In the genomic region with DNA sequence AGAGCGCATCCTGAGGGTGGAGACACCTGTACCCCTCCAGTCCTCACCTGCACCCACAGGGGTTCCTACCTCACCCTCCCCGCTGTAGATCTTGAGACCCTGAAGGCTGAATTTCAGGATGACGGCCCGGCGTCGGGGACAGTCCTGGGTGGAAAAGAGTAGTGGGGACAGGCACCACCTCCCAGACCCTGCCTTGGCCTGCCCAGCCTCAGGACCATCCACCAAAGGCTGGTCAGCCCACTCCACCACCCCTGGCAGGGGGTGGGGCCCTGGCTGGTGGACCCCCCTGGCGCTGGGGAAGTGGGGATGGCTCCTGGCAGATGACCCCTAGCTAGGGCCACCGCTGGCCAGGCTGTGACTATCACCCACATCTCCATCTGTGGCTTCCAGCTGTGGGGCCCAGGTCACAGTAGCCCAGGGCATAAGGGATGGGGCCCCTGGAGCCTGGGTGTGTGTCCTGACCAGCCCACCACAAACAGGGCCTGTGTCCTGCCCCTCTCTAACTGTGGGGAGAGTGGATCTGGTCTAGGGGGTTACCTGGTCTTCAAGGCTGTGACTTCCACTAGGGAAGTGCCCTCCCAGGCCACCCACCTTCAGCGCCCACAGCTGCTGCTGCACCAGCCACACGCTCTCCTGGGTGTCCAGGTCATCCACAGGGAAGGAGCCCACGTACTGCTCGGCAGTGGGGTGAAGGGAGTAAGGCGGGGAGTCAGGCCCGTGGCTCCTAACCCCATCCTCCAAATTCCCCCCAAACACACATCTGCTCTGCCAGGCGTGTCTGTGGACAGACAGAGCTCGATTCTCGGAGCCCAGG, we compare ENCODE assay signal across 3 cellular contexts.
TF ChIP-seq lines count a peak whose summit lies in the region.

No MANE protein-coding gene starts in this region.

TF ChIP-seq in SK-N-SH, 30 proteins besides CTCF, POLR2A, EP300 and RAD21:
- TF ChIP-seq, protein P1, sequence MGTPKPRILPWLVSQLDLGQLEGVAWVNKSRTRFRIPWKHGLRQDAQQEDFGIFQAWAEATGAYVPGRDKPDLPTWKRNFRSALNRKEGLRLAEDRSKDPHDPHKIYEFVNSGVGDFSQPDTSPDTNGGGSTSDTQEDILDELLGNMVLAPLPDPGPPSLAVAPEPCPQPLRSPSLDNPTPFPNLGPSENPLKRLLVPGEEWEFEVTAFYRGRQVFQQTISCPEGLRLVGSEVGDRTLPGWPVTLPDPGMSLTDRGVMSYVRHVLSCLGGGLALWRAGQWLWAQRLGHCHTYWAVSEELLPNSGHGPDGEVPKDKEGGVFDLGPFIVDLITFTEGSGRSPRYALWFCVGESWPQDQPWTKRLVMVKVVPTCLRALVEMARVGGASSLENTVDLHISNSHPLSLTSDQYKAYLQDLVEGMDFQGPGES (IDR thresholded peaks at IDR 0.05; ENCODE audit: low read depth, low read length) = no peak
- TF ChIP-seq NFIC (IDR thresholded peaks at IDR 0.05; ENCODE audit: borderline replicate concordance) = no peak

TF ChIP-seq in SK-N-SH treated with all-trans-retinoic acid at 6 μM for 48 hours, 23 proteins besides CTCF, POLR2A, EP300 and RAD21 (continued from another document):
- no peak for TF ChIP-seq TOX (CRISPR knock-in tag; IDR thresholded peaks at IDR 0.05; ENCODE audit: borderline replicate concordance)
- no peak for TF ChIP-seq CSDC2 (CRISPR knock-in tag; IDR thresholded peaks at IDR 0.05)
- no peak for TF ChIP-seq ESRRG (CRISPR knock-in tag; IDR thresholded peaks at IDR 0.05)
- TF ChIP-seq, protein P2, sequence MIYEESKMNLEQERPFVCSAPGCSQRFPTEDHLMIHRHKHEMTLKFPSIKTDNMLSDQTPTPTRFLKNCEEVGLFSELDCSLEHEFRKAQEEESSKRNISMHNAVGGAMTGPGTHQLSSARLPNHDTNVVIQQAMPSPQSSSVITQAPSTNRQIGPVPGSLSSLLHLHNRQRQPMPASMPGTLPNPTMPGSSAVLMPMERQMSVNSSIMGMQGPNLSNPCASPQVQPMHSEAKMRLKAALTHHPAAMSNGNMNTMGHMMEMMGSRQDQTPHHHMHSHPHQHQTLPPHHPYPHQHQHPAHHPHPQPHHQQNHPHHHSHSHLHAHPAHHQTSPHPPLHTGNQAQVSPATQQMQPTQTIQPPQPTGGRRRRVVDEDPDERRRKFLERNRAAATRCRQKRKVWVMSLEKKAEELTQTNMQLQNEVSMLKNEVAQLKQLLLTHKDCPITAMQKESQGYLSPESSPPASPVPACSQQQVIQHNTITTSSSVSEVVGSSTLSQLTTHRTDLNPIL (CRISPR knock-in tag; IDR thresholded peaks at IDR 0.05; ENCODE audit: low read depth) = no peak
- no peak for TF ChIP-seq TCF4 (CRISPR knock-in tag; IDR thresholded peaks at IDR 0.05; ENCODE audit: borderline replicate concordance)
- no peak for TF ChIP-seq SNAI2 (CRISPR knock-in tag; IDR thresholded peaks at IDR 0.05)
- TF ChIP-seq, protein P3, sequence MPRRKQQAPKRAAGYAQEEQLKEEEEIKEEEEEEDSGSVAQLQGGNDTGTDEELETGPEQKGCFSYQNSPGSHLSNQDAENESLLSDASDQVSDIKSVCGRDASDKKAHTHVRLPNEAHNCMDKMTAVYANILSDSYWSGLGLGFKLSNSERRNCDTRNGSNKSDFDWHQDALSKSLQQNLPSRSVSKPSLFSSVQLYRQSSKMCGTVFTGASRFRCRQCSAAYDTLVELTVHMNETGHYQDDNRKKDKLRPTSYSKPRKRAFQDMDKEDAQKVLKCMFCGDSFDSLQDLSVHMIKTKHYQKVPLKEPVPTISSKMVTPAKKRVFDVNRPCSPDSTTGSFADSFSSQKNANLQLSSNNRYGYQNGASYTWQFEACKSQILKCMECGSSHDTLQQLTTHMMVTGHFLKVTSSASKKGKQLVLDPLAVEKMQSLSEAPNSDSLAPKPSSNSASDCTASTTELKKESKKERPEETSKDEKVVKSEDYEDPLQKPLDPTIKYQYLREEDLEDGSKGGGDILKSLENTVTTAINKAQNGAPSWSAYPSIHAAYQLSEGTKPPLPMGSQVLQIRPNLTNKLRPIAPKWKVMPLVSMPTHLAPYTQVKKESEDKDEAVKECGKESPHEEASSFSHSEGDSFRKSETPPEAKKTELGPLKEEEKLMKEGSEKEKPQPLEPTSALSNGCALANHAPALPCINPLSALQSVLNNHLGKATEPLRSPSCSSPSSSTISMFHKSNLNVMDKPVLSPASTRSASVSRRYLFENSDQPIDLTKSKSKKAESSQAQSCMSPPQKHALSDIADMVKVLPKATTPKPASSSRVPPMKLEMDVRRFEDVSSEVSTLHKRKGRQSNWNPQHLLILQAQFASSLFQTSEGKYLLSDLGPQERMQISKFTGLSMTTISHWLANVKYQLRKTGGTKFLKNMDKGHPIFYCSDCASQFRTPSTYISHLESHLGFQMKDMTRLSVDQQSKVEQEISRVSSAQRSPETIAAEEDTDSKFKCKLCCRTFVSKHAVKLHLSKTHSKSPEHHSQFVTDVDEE (CRISPR knock-in tag; IDR thresholded peaks at IDR 0.05) = no peak
- TF ChIP-seq BACH2 (CRISPR knock-in tag; IDR thresholded peaks at IDR 0.05; ENCODE audit: borderline replicate concordance) = no peak
- no peak for TF ChIP-seq GLIS3 (CRISPR knock-in tag; IDR thresholded peaks at IDR 0.05)
- no peak for TF ChIP-seq ARNTL (CRISPR knock-in tag; IDR thresholded peaks at IDR 0.05; ENCODE audit: borderline replicate concordance, low read depth)
- no peak for TF ChIP-seq OSR1 (CRISPR knock-in tag; IDR thresholded peaks at IDR 0.05)
- TF ChIP-seq ZFP3 (CRISPR knock-in tag; IDR thresholded peaks at IDR 0.05) = no peak
- TF ChIP-seq, protein P4, sequence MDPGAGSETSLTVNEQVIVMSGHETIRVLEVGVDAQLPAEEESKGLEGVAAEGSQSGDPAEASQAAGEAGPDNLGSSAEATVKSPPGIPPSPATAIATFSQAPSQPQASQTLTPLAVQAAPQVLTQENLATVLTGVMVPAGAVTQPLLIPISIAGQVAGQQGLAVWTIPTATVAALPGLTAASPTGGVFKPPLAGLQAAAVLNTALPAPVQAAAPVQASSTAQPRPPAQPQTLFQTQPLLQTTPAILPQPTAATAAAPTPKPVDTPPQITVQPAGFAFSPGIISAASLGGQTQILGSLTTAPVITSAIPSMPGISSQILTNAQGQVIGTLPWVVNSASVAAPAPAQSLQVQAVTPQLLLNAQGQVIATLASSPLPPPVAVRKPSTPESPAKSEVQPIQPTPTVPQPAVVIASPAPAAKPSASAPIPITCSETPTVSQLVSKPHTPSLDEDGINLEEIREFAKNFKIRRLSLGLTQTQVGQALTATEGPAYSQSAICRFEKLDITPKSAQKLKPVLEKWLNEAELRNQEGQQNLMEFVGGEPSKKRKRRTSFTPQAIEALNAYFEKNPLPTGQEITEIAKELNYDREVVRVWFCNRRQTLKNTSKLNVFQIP (CRISPR knock-in tag; IDR thresholded peaks at IDR 0.05; ENCODE audit: borderline replicate concordance, low read depth) = no peak
TF ChIP-seq in SK-N-SH treated with all-trans-retinoic acid at 6 μM for 48 hours: peak in this region for 0.

TF ChIP-seq in WTC11, 78 proteins besides CTCF, POLR2A, EP300 and RAD21 (continued from another document):
- TF ChIP-seq, protein P5, sequence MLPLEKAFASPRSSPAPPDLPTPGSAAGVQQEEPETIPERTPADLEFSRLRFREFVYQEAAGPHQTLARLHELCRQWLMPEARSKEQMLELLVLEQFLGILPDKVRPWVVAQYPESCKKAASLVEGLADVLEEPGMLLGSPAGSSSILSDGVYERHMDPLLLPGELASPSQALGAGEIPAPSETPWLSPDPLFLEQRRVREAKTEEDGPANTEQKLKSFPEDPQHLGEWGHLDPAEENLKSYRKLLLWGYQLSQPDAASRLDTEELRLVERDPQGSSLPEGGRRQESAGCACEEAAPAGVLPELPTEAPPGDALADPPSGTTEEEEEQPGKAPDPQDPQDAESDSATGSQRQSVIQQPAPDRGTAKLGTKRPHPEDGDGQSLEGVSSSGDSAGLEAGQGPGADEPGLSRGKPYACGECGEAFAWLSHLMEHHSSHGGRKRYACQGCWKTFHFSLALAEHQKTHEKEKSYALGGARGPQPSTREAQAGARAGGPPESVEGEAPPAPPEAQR (CRISPR knock-in tag; IDR thresholded peaks at IDR 0.05) = no peak
- TF ChIP-seq, protein P6, sequence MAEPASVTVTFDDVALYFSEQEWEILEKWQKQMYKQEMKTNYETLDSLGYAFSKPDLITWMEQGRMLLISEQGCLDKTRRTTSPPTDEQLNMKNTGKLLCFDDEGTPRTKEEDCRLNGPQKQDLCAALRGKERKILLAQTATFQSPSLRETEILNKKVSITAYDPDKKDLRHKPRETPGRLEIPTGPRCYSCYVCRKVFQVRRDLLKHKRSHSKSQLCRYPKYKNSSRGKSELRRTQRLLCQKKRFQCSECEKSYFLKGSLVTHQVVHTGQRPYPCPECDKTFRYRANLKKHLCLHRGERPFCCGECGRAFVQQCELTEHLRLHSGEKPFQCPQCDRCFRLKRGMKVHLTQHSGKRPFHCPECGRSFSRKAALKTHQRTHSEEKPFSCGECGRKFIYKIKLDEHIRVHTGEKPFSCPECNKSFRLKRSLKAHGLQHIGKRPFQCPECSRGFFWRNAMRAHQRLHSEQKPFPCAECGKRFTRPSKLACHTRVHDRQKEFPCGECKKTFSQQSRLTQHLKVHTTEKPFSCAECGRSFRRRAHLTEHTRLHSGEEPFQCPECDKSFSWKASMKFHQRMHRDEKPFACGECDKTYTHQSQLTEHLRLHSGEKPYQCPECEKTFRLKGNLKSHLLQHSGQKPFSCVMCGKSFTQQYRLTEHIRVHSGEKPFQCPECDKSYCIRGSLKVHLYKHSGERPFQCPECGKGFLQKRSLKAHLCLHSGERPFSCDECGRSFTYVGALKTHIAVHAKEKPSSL (CRISPR knock-in tag; conservative IDR thresholded peaks at IDR 0.05) = no peak
- TF ChIP-seq TEAD4 (CRISPR knock-in tag; IDR thresholded peaks at IDR 0.05) = no peak
- TF ChIP-seq MXD4 (CRISPR knock-in tag; IDR thresholded peaks at IDR 0.05; ENCODE audit: borderline replicate concordance) = no peak
- no peak for TF ChIP-seq NR1H2 (CRISPR knock-in tag; IDR thresholded peaks at IDR 0.05)
